ENCODE assay signal across 8 cellular contexts in the genomic region with DNA sequence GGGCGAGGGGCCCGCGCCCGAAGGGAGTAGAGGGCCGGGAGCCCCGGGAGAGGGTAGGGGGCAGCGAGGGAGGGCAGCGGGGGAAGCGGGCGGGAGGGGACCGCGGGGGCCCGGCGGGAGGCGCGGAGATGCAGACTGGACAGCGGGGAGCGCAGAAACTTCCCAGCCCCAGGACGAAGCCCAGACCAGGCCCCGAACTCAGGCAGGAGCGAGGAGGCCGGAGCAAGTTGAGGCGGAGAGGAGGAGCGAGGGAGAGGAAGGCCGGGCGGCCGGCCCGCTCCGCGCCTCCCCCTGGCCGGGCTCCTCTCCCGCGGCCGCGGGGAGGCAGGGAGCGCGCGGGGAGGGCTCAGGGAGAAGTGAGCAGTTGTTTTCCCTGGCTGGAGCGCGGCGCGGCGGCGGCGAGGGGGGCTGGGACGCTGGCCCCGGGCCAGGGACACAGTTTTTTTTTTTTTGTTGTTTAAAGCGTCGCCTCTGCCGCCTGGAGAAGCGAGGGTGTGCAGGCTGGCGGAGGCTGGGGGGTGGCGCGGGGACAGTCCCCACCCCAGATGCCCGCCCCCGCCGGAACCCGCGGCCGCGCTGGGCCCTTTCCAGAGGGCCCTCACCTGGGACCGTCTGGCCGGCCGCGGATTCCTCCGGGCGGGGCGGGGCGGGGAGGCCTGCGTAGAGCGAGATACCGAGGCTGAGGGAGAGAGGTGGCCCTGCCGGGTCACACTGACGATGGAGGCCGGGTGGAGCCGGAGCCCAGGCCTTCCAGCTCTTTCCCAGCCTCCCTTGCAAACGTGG. TPM values are rescaled to one million over a fixed set of nuclear protein-coding genes. Genes with fewer than 3 reads are reported as not detected.
DNase-seq lines count a peak whose midpoint lies in the region; ATAC-seq, FAIRE-seq and TF ChIP-seq lines count a peak whose summit lies in the region.
"Had no signal": no experiment of that assay in that cellular context is flagged by ENCODE, and none has a peak within 500 bp of the region (broad histone marks: within the 10 kb centered on the region; RNA-seq: fewer than 3 reads in every experiment).

LTBP3 (minus strand) TSS at position 358 of the 783 bp plus-strand sequence. CDS start 400 bp downstream, outside the sequence.

- 0 out of 2 replicates have a peak, but pooled peaks cover 5% of the 10 kb centered on the region for H3K4me1 ChIP-seq in MM.1S (ENCODE audit: low read length)
- H3K4me1 ChIP-seq in HepG2 (ENCODE audit: insufficient read depth, low read length) = peaks cover 72% of the 10 kb centered on the region

- POLR2A ChIA-PET in WTC11 (lab: Charles Lee) = interaction anchor here (0.9 kb wide), 1 partner anchor 59 kb away, joined by 4 read pairs; the partner anchor contains the start of gene MALAT1
- POLR2A ChIA-PET in HepG2 (lab: Yijun Ruan, JAX) = interaction anchor here (0.8 to 3.4 kb wide), 5 partner anchors 12 to 138 kb away, joined by 3 to 34 read pairs (median 5); partner anchors contain the start of genes PCNX3 and ZNRD2

- no peak for TF ChIP-seq POLR2A in HepG2 (IDR thresholded peaks at IDR 0.05; ENCODE audit: insufficient read depth in 1 of 2, low read depth in 2 of 2, low read length in 2 of 2)

- H4K20me1 ChIP-seq in MM.1S (ENCODE audit: insufficient read depth, low read length) = no peaks in the 10 kb centered on the region
- peaks cover 3% of the 10 kb centered on the region; the same call in 1 of the 2 replicates for H4K20me1 ChIP-seq in HepG2 (ENCODE audit: insufficient read depth, low read length)

- DNase-seq in GM04504 (ENCODE audit: low read depth) (peak; percentile 71), MM.1S (peak; percentile 42), WTC11 (ENCODE audit: low spot score) (peak; percentile 60), HepG2 (ENCODE audit: low spot score) (peak; percentile 68)
- DNase-seq in effector CD8-positive, alpha-beta T cell (lab: John Stamatoyannopoulos, UW) = peak; percentile 23

- intact Hi-C loops in HepG2 (cut with micrococcal nuclease; ENCODE audit: unreplicated experiment) = no loop called here

- peak within 1 kb of the TSS; percentile 33; the same call in 1 of the 2 replicates for H3K27ac Mint-ChIP-seq in WTC11
- peak within 1 kb of the TSS; percentile 71 for H3K27ac Mint-ChIP-seq in stimulated activated memory B cell treated with anti-CD40 and anti-IgM and Interleukin-4, amounts not matched to agents 10 μg/mL and 1 μg/mL and 100 μg/mL, for 72 hours

- TF ChIP-seq EP300 in HepG2 (IDR thresholded peaks at IDR 0.05; ENCODE audit: low read depth in 2 of 2, low read length in 2 of 2) (no peak), HepG2 (CRISPR knock-in tag; IDR thresholded peaks at IDR 0.05; ENCODE audit: borderline replicate concordance) (no peak)

- ATAC-seq in WTC11 (peak; percentile 32), HepG2 (peak; percentile 58), GM19455 (IDR thresholded peaks at IDR 0.05; ENCODE audit: unreplicated experiment) (no peak)
- ATAC-seq in stimulated activated memory B cell treated with anti-CD40 and anti-IgM and Interleukin-4, amounts not matched to agents 10 μg/mL and 1 μg/mL and 100 μg/mL, for 72 hours = peak; percentile 64

- no peaks in the 10 kb centered on the region for H3K9me3 Mint-ChIP-seq in WTC11
- no peaks in the 10 kb centered on the region for H3K9me3 Mint-ChIP-seq in stimulated activated memory B cell treated with anti-CD40 and anti-IgM and Interleukin-4, amounts not matched to agents 10 μg/mL and 1 μg/mL and 100 μg/mL, for 72 hours

- H3K4me2 ChIP-seq in MM.1S (ENCODE audit: low read depth, low read length) = peak within 1 kb of the TSS; percentile 79
- peak within 1 kb of the TSS; percentile 97 for H3K4me2 ChIP-seq in HepG2 (ENCODE audit: low read depth, low read length)

- H3K9me3 ChIP-seq in MM.1S (replicated peaks; ENCODE audit: insufficient read depth, low read length) (no peaks in the 10 kb centered on the region), HepG2 (ENCODE audit: low read length) (no peaks in the 10 kb centered on the region)

- peaks cover 15% of the 10 kb centered on the region; the same call in 1 of the 2 replicates for H3F3A ChIP-seq in MM.1S (ENCODE audit: insufficient read depth, low read length)

- H3K79me2 ChIP-seq in MM.1S (ENCODE audit: low read length) = no peaks in the 10 kb centered on the region
- peaks cover 8% of the 10 kb centered on the region for H3K79me2 ChIP-seq in HepG2 (ENCODE audit: insufficient read depth, low read length)

- H3K4me3 ChIP-seq in MM.1S (ENCODE audit: low read length) (peak within 1 kb of the TSS; percentile 59), HepG2 (replicated peaks in 1 of 3; ENCODE audit: insufficient read depth in 1 of 3, low read depth in 2 of 3, low read length in 3 of 3) (peak within 1 kb of the TSS; percentile 74 to 89 (median 87))

- H3K4me3 Mint-ChIP-seq in WTC11 = peak within 1 kb of the TSS; percentile 69
- peak within 1 kb of the TSS; percentile 79 for H3K4me3 Mint-ChIP-seq in stimulated activated memory B cell treated with anti-CD40 and anti-IgM and Interleukin-4, amounts not matched to agents 10 μg/mL and 1 μg/mL and 100 μg/mL, for 72 hours

- CTCF ChIA-PET in WTC11 (lab: Charles Lee) = interaction anchor here (0.6 to 9.1 kb wide), 7 partner anchors 11 to 457 kb away, joined by 3 to 110 read pairs (median 22); partner anchors contain the start of genes FAM89B, KCNK7 and ZNRD2
- CTCF ChIA-PET in HepG2 (lab: Yijun Ruan, JAX; ENCODE audit: low intra/inter-chr PET ratio, low total read pairs) = no interaction called here

- no peaks in the 10 kb centered on the region for H3K9me2 ChIP-seq in MM.1S (replicated peaks; ENCODE audit: insufficient read depth, low read length)

- TF ChIP-seq CTCF in MM.1S (IDR thresholded peaks at IDR 0.05; ENCODE audit: low read length) = no peak
- no peak for TF ChIP-seq CTCF in WTC11 (IDR thresholded peaks at IDR 0.05)
- no peak for TF ChIP-seq CTCF in HepG2 (CRISPR knock-in tag; IDR thresholded peaks at IDR 0.05)

- H3K27ac ChIP-seq in MM.1S (ENCODE audit: low read length) (peak within 1 kb of the TSS; percentile 23; the same call in 1 of the 2 replicates), HepG2 (ENCODE audit: extremely low read length, insufficient read depth, low read length) (peak within 1 kb of the TSS; percentile 94)

- no peak for TF ChIP-seq RAD21 in HepG2 (CRISPR knock-in tag; IDR thresholded peaks at IDR 0.05)

- H3K27me3 ChIP-seq in MM.1S (replicated peaks; ENCODE audit: insufficient read depth, low read length) (no peaks in the 10 kb centered on the region), HepG2 (ENCODE audit: control insufficient read depth in 1 of 2, insufficient read depth in 2 of 2, low read length in 2 of 2) (no peaks in the 10 kb centered on the region)

- no peaks in the 10 kb centered on the region for H3K36me3 ChIP-seq in MM.1S (replicated peaks; ENCODE audit: insufficient read depth, low read length)
- no peaks in the 10 kb centered on the region; a peak in 1 of 5 replicates for H3K36me3 ChIP-seq in HepG2 (replicated peaks in 1 of 2; ENCODE audit: control insufficient read depth in 1 of 2, insufficient read depth in 2 of 2, low read length in 2 of 2)

- 2% methylated on average over 29 of the region's 77 CpGs for WGBS in HepG2 (ENCODE audit: low lambda C conversion rate)

- no TSS peak for BruUV-seq in HepG2 (replicated peaks; lab: Mats Ljungman, UMichigan)

- H3K4me1 Mint-ChIP-seq in WTC11 = peaks cover 50% of the 10 kb centered on the region
- H3K4me1 Mint-ChIP-seq in stimulated activated memory B cell treated with anti-CD40 and anti-IgM and Interleukin-4, amounts not matched to agents 10 μg/mL and 1 μg/mL and 100 μg/mL, for 72 hours = peaks cover 61% of the 10 kb centered on the region

- peak within 1 kb of the TSS; percentile 78 for H2AFZ ChIP-seq in MM.1S (ENCODE audit: low read length)
- no peak within 1 kb of the TSS for H2AFZ ChIP-seq in HepG2 (ENCODE audit: low read length)

- H3K9ac ChIP-seq in MM.1S (ENCODE audit: low read length) = peak within 1 kb of the TSS; percentile 65; the same call in 1 of the 2 replicates
- H3K9ac ChIP-seq in HepG2 (ENCODE audit: insufficient read depth, low read depth, low read length) = peak within 1 kb of the TSS; percentile 89

- peaks cover 62% of the 10 kb centered on the region for H3K27me3 Mint-ChIP-seq in WTC11 (ENCODE audit: low read depth)
- no peaks in the 10 kb centered on the region for H3K27me3 Mint-ChIP-seq in stimulated activated memory B cell treated with anti-CD40 and anti-IgM and Interleukin-4, amounts not matched to agents 10 μg/mL and 1 μg/mL and 100 μg/mL, for 72 hours

- in situ Hi-C loops in HepG2 (cut with HindIII; ENCODE audit: extremely low pct_ligation_motif_present, low pct_unique_long_range_greater_than_20kb) = loop anchor here (10.0 kb wide), 1 partner anchor 297 kb away; the partner anchor contains the start of gene CFL1

- FAIRE-seq in HepG2 (lab: Jason Lieb, UNC) = no peak
- FAIRE-seq: endometrium had no signal

- no peaks in the 10 kb centered on the region for H3K36me3 Mint-ChIP-seq in WTC11
- H3K36me3 Mint-ChIP-seq in stimulated activated memory B cell treated with anti-CD40 and anti-IgM and Interleukin-4, amounts not matched to agents 10 μg/mL and 1 μg/mL and 100 μg/mL, for 72 hours = no peaks in the 10 kb centered on the region

TF ChIP-seq in HepG2, 621 proteins besides CTCF, POLR2A, EP300 and RAD21 (continues in another document):
- TF ChIP-seq ZNF777 (CRISPR knock-in tag; IDR thresholded peaks at IDR 0.05) = peak; percentile 64

RNA-seq across cellular contexts. Expression of gene LTBP3, which starts in this region (rescaled TPM):
- total RNA-seq in WTC11 (2021) (15.9 to 23.6 TPM (median 20.7 TPM) in 3 replicates), HepG2 (2016; rRNA removed; fragmentation: Illumina TruSeq; extraction: Trizol) (4.2 and 12.2 TPM in 2 replicates)
- total RNA-seq in HepG2 (2016; cell fraction: cytosol; rRNA removed; fragmentation: Illumina TruSeq; extraction: Trizol; ENCODE audit: low read depth) = 3.8 and 4.6 TPM in 2 replicates
- 3.1 and 14.2 TPM in 2 replicates for total RNA-seq in HepG2 (2016; cell fraction: insoluble cytoplasmic fraction; rRNA removed; fragmentation: Illumina TruSeq; extraction: Trizol)
- 6.5 and 7.6 TPM in 2 replicates for total RNA-seq in HepG2 (2016; cell fraction: membrane; rRNA removed; fragmentation: Illumina TruSeq; extraction: Trizol)
- 18.0 and 20.1 TPM in 2 replicates for total RNA-seq in HepG2 (2016; cell fraction: nucleus; rRNA removed; fragmentation: Illumina TruSeq; extraction: Trizol)
- 60.3 and 68.1 TPM in 2 replicates for polyA plus RNA-seq in HepG2 (2011; rRNA removed)
- 16.4 and 24.6 TPM in 2 replicates for polyA plus RNA-seq in HepG2 (2011; cell fraction: cytosol; rRNA removed)
- 549 and 694 TPM in 2 replicates for polyA plus RNA-seq in HepG2 (2011; cell fraction: nucleus; rRNA removed)
- 41.0 and 45.6 TPM in 2 replicates for polyA plus RNA-seq in HepG2 (2012)
- polyA plus RNA-seq in HepG2 (2016; cell fraction: cytosol; fragmentation: Illumina TruSeq; extraction: Trizol; ENCODE audit: low read depth) = 2.1 and 2.8 TPM in 2 replicates
- polyA plus RNA-seq in HepG2 (2016; cell fraction: insoluble cytoplasmic fraction; fragmentation: Illumina TruSeq; extraction: Trizol; ENCODE audit: low read depth) = 7.3 and 9.4 TPM in 2 replicates
- 6.0 and 7.1 TPM in 2 replicates for polyA plus RNA-seq in HepG2 (2016; cell fraction: membrane; fragmentation: Illumina TruSeq; extraction: Trizol; ENCODE audit: low read depth)
- 129 and 139 TPM in 2 replicates for polyA plus RNA-seq in HepG2 (2016; cell fraction: nucleus; fragmentation: Illumina TruSeq; extraction: Trizol; ENCODE audit: insufficient read depth, low read depth)
- polyA minus RNA-seq in HepG2 (2011; rRNA and poly(A)+ RNA removed; ENCODE audit: low replicate concordance) = 12.7 and 25.1 TPM in 2 replicates
- polyA minus RNA-seq in HepG2 (2011; cell fraction: cytosol; rRNA and poly(A)+ RNA removed) = 13.7 and 23.3 TPM in 2 replicates
- 36.4 and 39.8 TPM in 2 replicates for polyA minus RNA-seq in HepG2 (2011; cell fraction: nucleus; rRNA and poly(A)+ RNA removed)
